Comparison of ENCODE assay signal across 10 cellular contexts in genomic region chr4:26323807-26324206, GRCh38. TPM values are rescaled to one million over a fixed set of nuclear protein-coding genes. Genes with fewer than 3 reads are reported as not detected.
A peak's percentile ranks its signal among the peaks of the same experiment; 100 is the strongest.
DNase-seq lines count a peak whose midpoint lies in the region; ATAC-seq and TF ChIP-seq lines count a peak whose summit lies in the region.
"Had no signal": no experiment of that assay in that cellular context is flagged by ENCODE, and none has a peak within 500 bp of the region (broad histone marks: within the 10 kb centered on the region; RNA-seq: fewer than 3 reads in every experiment).

No MANE protein-coding gene starts in this region.

- CTCF ChIA-PET in Caco-2 (lab: Charles Lee) = no interaction called here

- no peak overlapping the region for H3K4me3 ChIP-seq in DND-41 (ENCODE audit: low read depth in 1 of 2, low read length in 2 of 2)
- H3K4me3 ChIP-seq in cardiac fibroblast (replicated peaks in 1 of 2; ENCODE audit: low read depth in 2 of 2, low read length in 2 of 2) = no peak overlapping the region
- H3K4me3 ChIP-seq in BE2C (ENCODE audit: low read depth, low read length) = no peak overlapping the region
- no peak overlapping the region for H3K4me3 ChIP-seq in Caco-2 (ENCODE audit: low read depth, low read length)

- H3K27me3 ChIP-seq in DND-41 (ENCODE audit: insufficient read depth, low read length, poor library complexity) (no peaks in the 10 kb centered on the region), BE2C (no peaks in the 10 kb centered on the region), Caco-2 (replicated peaks; ENCODE audit: control insufficient read depth, insufficient read depth, low read length) (no peaks in the 10 kb centered on the region)

- peaks cover 87% of the 10 kb centered on the region for H3K79me2 ChIP-seq in DND-41 (ENCODE audit: insufficient read depth, low read length)

- intact Hi-C loops in Caco-2 (cut with micrococcal nuclease; ENCODE audit: unreplicated experiment) = loop anchor here (5.0 to 10.0 kb wide), 2 partner anchors 152 to 299 kb away; no protein-coding TSS in a partner anchor

- peaks cover 69% of the 10 kb centered on the region for H4K20me1 ChIP-seq in DND-41 (ENCODE audit: insufficient read depth, low read length)

- H3K27ac ChIP-seq in DND-41 (ENCODE audit: low read length) = no peak overlapping the region

- no peaks in the 10 kb centered on the region for H3K9me3 ChIP-seq in DND-41 (ENCODE audit: insufficient read depth, low read length, severe bottlenecking)
- H3K9me3 ChIP-seq in BE2C = no peaks in the 10 kb centered on the region
- H3K9me3 ChIP-seq in Caco-2 = no peaks in the 10 kb centered on the region

- H3K36me3 ChIP-seq in DND-41 (ENCODE audit: insufficient read depth, low read length) = no peaks in the 10 kb centered on the region; the same call in 1 of the 2 replicates
- no peaks in the 10 kb centered on the region; the same call in 1 of the 2 replicates for H3K36me3 ChIP-seq in BE2C
- no peaks in the 10 kb centered on the region for H3K36me3 ChIP-seq in Caco-2 (ENCODE audit: control insufficient read depth, insufficient read depth, low read length)

- H3K4me2 ChIP-seq in DND-41 (ENCODE audit: insufficient read depth, low read length) = peak overlapping the region; percentile 95; the same call in 1 of the 2 replicates

- DNase-seq in DND-41 (no peak), cardiac fibroblast (ENCODE audit: low read depth in 2 of 2) (peak; percentile 74 to 78), neural crest cell (ENCODE audit: low read depth, low spot score) (no peak), BE2C (no peak), Caco-2 (no peak)
- DNase-seq in stimulated activated naive CD4-positive, alpha-beta T cell treated with Interleukin-2 at 50 U/mL for 16 hours (lab: John Stamatoyannopoulos, UW) = no peak
- DNase-seq: effector CD8-positive, alpha-beta T cell; GDM1; NCI-H2227 treated with DMSO at 0.1 percent for 48 hours had no signal

- TF ChIP-seq CTCF in DND-41 (IDR thresholded peaks at IDR 0.05; ENCODE audit: borderline replicate concordance, extremely low read depth, low read length, poor library complexity, severe bottlenecking) (no peak), cardiac fibroblast (IDR thresholded peaks at IDR 0.05; ENCODE audit: low read depth, low read length) (peak; percentile 17), neural crest cell (conservative IDR thresholded peaks at IDR 0.05) (peak; percentile 17), BE2C (IDR thresholded peaks at IDR 0.05; ENCODE audit: low read depth, low read length) (no peak), Caco-2 (IDR thresholded peaks at IDR 0.05; ENCODE audit: insufficient read depth in 1 of 2, low read depth in 1 of 2, low read length in 1 of 2, severe bottlenecking in 1 of 2, unreplicated experiment in 1 of 2) (no peak)

- H3K9ac ChIP-seq in DND-41 (ENCODE audit: low read depth, low read length) = no peak overlapping the region

- peak overlapping the region in 2 of 3 donors; percentile 36 to 64 for H3K27ac Mint-ChIP-seq in IgD-negative memory B cell
- no peak overlapping the region for H3K27ac Mint-ChIP-seq in neural crest cell (ENCODE audit: unreplicated experiment)
- H3K27ac Mint-ChIP-seq in Caco-2 (ENCODE audit: unreplicated experiment) = no peak overlapping the region

- BruUV-seq in Caco-2 (replicated peaks; lab: Mats Ljungman, UMichigan) = no TSS peak

- peak overlapping the region in 2 of 4 donors; percentile 6 to 75 for H3K4me3 Mint-ChIP-seq in IgD-negative memory B cell
- peak overlapping the region; percentile 64 for H3K4me3 Mint-ChIP-seq in neural crest cell
- H3K4me3 Mint-ChIP-seq in Caco-2 (ENCODE audit: unreplicated experiment) = no peak overlapping the region

- POLR2A ChIA-PET in Caco-2 (lab: Charles Lee) = no interaction called here

- H3K9me3 Mint-ChIP-seq in IgD-negative memory B cell (no peaks in the 10 kb centered on the region), neural crest cell (no peaks in the 10 kb centered on the region), Caco-2 (ENCODE audit: unreplicated experiment) (no peaks in the 10 kb centered on the region)

- H3K4me1 Mint-ChIP-seq in IgD-negative memory B cell = peaks cover 7 to 25% (median 20%) of the 10 kb centered on the region in 3 donors
- H3K4me1 Mint-ChIP-seq in neural crest cell = peaks cover 35% of the 10 kb centered on the region
- peaks cover 12% of the 10 kb centered on the region for H3K4me1 Mint-ChIP-seq in Caco-2 (ENCODE audit: low read depth, unreplicated experiment)

- H3K27me3 Mint-ChIP-seq in IgD-negative memory B cell = no peaks in the 10 kb centered on the region
- H3K27me3 Mint-ChIP-seq in neural crest cell (ENCODE audit: low read depth) = peaks cover 2% of the 10 kb centered on the region
- no peaks in the 10 kb centered on the region for H3K27me3 Mint-ChIP-seq in Caco-2 (ENCODE audit: insufficient read depth, unreplicated experiment)

- no peak for ATAC-seq in DND-41 (ENCODE audit: insufficient read depth, low read depth)

- no peak overlapping the region for H2AFZ ChIP-seq in DND-41 (ENCODE audit: low read depth, low read length)

- H3K4me1 ChIP-seq in DND-41 (ENCODE audit: insufficient read depth, low read length) = peaks cover 30% of the 10 kb centered on the region
- H3K4me1 ChIP-seq in BE2C = no peaks in the 10 kb centered on the region; the same call in 1 of the 2 replicates
- H3K4me1 ChIP-seq in Caco-2 = peaks cover 12% of the 10 kb centered on the region; the same call in 1 of the 2 replicates

- H3K36me3 Mint-ChIP-seq in IgD-negative memory B cell (no peaks in the 10 kb centered on the region), neural crest cell (ENCODE audit: low read depth) (no peaks in the 10 kb centered on the region), Caco-2 (ENCODE audit: insufficient read depth, unreplicated experiment) (peaks cover 24% of the 10 kb centered on the region)

RNA-seq across cellular contexts. Expression of gene RBPJ, which starts 3.0 kb away (rescaled TPM):
- polyA plus RNA-seq in IgD-negative memory B cell = 55.5 TPM
- total RNA-seq in neural crest cell (76.4 and 79.9 TPM in 2 replicates), Caco-2 (2022) (35.8 and 38.8 TPM in 2 replicates)
- polyA plus RNA-seq in BE2C (2012; ENCODE audit: insufficient read depth, insufficient read length, low read depth) = 21.7 TPM

Comparison
In these comparisons a context has a peak if more than half of its experiments do, and no peak if none do; other contexts are left out.
1. DNase-seq: peak in cardiac fibroblast (2 of 2); none in DND-41 (single experiment), neural crest cell (single experiment), stimulated activated naive CD4-positive, alpha-beta T cell treated with Interleukin-2 at 50 U/mL for 16 hours (single experiment), BE2C (single experiment) and Caco-2 (0 of 2).
2. CTCF ChIP-seq: peak in cardiac fibroblast (single experiment) and neural crest cell (single experiment); none in DND-41 (single experiment), BE2C (single experiment) and Caco-2 (0 of 2).
3. H3K27ac Mint-ChIP-seq: peak in IgD-negative memory B cell (2 of 3); none in neural crest cell (single experiment) and Caco-2 (single experiment).